In genomic region chr5:88686743-88687142, GRCh38 we compare ENCODE assay signal across 15 cellular contexts.
"Had no signal": no experiment of that assay in that cellular context is flagged by ENCODE, and none has a peak within 500 bp of the region (broad histone marks: within the 10 kb centered on the region; RNA-seq: fewer than 3 reads in every experiment).

No MANE protein-coding gene starts in this region.

- H3K27ac ChIP-seq: esophagus muscularis mucosa, neutrophil, suprapubic skin had no signal

- H3K9me3 Mint-ChIP-seq: natural killer cell, type B pancreatic cell had no signal

- H3K4me3 Mint-ChIP-seq: activated naive CD8-positive, alpha-beta T cell treated with anti-CD3 and anti-CD28 coated beads for 36 hours; natural killer cell; type B pancreatic cell had no signal

- H3K4me3 ChIP-seq: esophagus muscularis mucosa, suprapubic skin had no signal

- DNase-seq: activated CD4-positive, alpha-beta T cell treated with anti-CD3 and anti-CD28 coated beads, Interleukin-2, amount 50 U/mL, for 1 hour; activated gamma-delta T cell treated with Interleukin-2 at 50 U/mL for 16 hours; activated naive CD8-positive, alpha-beta T cell treated with anti-CD3 and anti-CD28 coated beads for 36 hours; cortex of kidney; effector CD8-positive, alpha-beta T cell; mesendoderm; natural killer cell; stimulated activated CD8-positive, alpha-beta memory T cell treated with anti-CD3 and anti-CD28 coated beads, Interleukin-4, amount 100 ng/mL, for 48 hours; stimulated activated naive CD4-positive, alpha-beta T cell treated with Interleukin-2 at 50 U/mL for 16 hours; T-helper 1 cell; T1000 had no signal

- H3K27ac Mint-ChIP-seq: activated naive CD8-positive, alpha-beta T cell treated with anti-CD3 and anti-CD28 coated beads for 36 hours; natural killer cell; type B pancreatic cell had no signal

- ATAC-seq: natural killer cell had no signal

- H3K36me3 Mint-ChIP-seq: type B pancreatic cell had no signal
